ENCODE assay signal across 12 cellular contexts in the genomic region with DNA sequence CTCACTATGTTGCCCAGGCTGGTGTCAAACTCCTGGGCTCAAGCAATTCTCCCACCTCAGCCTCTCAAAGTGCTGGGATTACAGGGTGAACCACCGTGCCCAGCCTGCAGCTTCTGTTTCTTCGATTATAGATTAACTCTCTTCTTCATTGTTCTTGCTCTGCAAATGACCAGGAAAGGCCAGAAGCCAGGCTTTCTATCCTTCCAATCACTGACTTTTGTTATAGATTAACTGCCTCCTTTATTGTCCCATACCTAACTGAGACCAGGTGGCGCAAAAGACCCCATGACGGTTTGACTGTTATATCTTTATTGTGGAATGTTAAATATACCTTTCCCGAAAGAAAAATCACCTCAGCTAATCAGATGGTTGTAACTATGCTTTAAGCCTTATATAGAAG.
A peak's percentile ranks its signal among the peaks of the same experiment; 100 is the strongest.
DNase-seq lines count a peak whose midpoint lies in the region; ATAC-seq and TF ChIP-seq lines count a peak whose summit lies in the region.
"Had no signal": no experiment of that assay in that cellular context is flagged by ENCODE, and none has a peak within 500 bp of the region (broad histone marks: within the 10 kb centered on the region; RNA-seq: fewer than 3 reads in every experiment).

No MANE protein-coding gene starts in this region.

- no peak overlapping the region for H3K4me3 ChIP-seq in Caco-2 (ENCODE audit: low read depth, low read length)
- no peak overlapping the region for H3K4me3 ChIP-seq in hepatocyte
- no peak overlapping the region for H3K4me3 ChIP-seq in mucosa of descending colon
- no peak overlapping the region for H3K4me3 ChIP-seq in transverse colon
- H3K4me3 ChIP-seq in esophagus muscularis mucosa = no peak overlapping the region
- H3K4me3 ChIP-seq: BLaER1 treated with 17β-estradiol and CSF1 and Interleukin-3, amounts not matched to agents 10 nM and 100 nM; GM23248; HAP-1 had no signal

- peak overlapping the region; percentile 34 for H3K4me3 Mint-ChIP-seq in Caco-2 (ENCODE audit: unreplicated experiment)
- H3K4me3 Mint-ChIP-seq: B cell; CD8-positive, alpha-beta memory T cell had no signal

- no peaks in the 10 kb centered on the region for H4K20me1 ChIP-seq in hepatocyte (ENCODE audit: insufficient read depth, poor library complexity, severe bottlenecking)
- H4K20me1 ChIP-seq: BLaER1 treated with 17β-estradiol and CSF1 and Interleukin-3, amounts not matched to agents 10 nM and 100 nM had no signal

- in situ Hi-C loops in transverse colon (cut with MboI; ENCODE audit: low pct_ligation_motif_present in 1 of 4, low pct_unique_long_range_greater_than_20kb in 1 of 4, low sequenced_read_pairs in 3 of 4) = no loop called here

- intact Hi-C loops in Caco-2 (cut with micrococcal nuclease; ENCODE audit: unreplicated experiment) = no loop called here
- intact Hi-C loops in mucosa of descending colon (cut with DNase I, micrococcal nuclease) = no loop called here
- intact Hi-C loops in transverse colon (cut with DNase I; ENCODE audit: low total_unique reads) = no loop called here
- intact Hi-C loops in esophagus muscularis mucosa (cut with DNase I) = no loop called here

- BruUV-seq in Caco-2 (replicated peaks; lab: Mats Ljungman, UMichigan) = no TSS peak

- peak overlapping the region; percentile 39 for H3K27ac Mint-ChIP-seq in Caco-2 (ENCODE audit: unreplicated experiment)
- H3K27ac Mint-ChIP-seq: B cell had no signal

- TF ChIP-seq EP300 in transverse colon (IDR thresholded peaks at IDR 0.05; ENCODE audit: low read depth) (no peak), esophagus muscularis mucosa (IDR thresholded peaks at IDR 0.05) (no peak)

- TF ChIP-seq POLR2A in transverse colon (IDR thresholded peaks at IDR 0.05) = no peak
- TF ChIP-seq POLR2A in esophagus muscularis mucosa (IDR thresholded peaks at IDR 0.05; ENCODE audit: low read depth) = no peak

- 51% methylated on average over 5 of the region's 5 CpGs for WGBS in hepatocyte (ENCODE audit: low lambda C conversion rate, missing lambda C conversion rate)
- WGBS in transverse colon (ENCODE audit: low coverage in 1 of 2), 2 donors = 50 to 56% methylated on average over 5 of the region's 5 CpGs
- WGBS in esophagus muscularis mucosa = 97% methylated on average over 5 of the region's 5 CpGs

- H3K27me3 ChIP-seq in Caco-2 (replicated peaks; ENCODE audit: control insufficient read depth, insufficient read depth, low read length) (no peaks in the 10 kb centered on the region), hepatocyte (no peaks in the 10 kb centered on the region), transverse colon (no peaks in the 10 kb centered on the region), esophagus muscularis mucosa (no peaks in the 10 kb centered on the region)
- H3K27me3 ChIP-seq: BLaER1 treated with 17β-estradiol and CSF1 and Interleukin-3, amounts not matched to agents 10 nM and 100 nM had no signal

- no peaks in the 10 kb centered on the region for H3K36me3 Mint-ChIP-seq in Caco-2 (ENCODE audit: insufficient read depth, unreplicated experiment)

- peaks cover 23% of the 10 kb centered on the region for H3K9me3 Mint-ChIP-seq in Caco-2 (ENCODE audit: unreplicated experiment)

- peaks cover 30% of the 10 kb centered on the region for H3K4me1 ChIP-seq in Caco-2
- H3K4me1 ChIP-seq in hepatocyte (ENCODE audit: insufficient read depth) = peaks cover 6% of the 10 kb centered on the region
- peaks cover 6% of the 10 kb centered on the region for H3K4me1 ChIP-seq in mucosa of descending colon (ENCODE audit: low read depth)
- H3K4me1 ChIP-seq in transverse colon = peaks cover 0 to 16% (median 4%) of the 10 kb centered on the region in 4 donors
- peaks cover 0 to 4% (median 2%) of the 10 kb centered on the region in 4 donors for H3K4me1 ChIP-seq in esophagus muscularis mucosa
- H3K4me1 ChIP-seq: HAP-1 had no signal

- peaks cover 11% of the 10 kb centered on the region; the same call in 1 of the 2 replicates for H3K9me3 ChIP-seq in Caco-2
- no peaks in the 10 kb centered on the region for H3K9me3 ChIP-seq in hepatocyte (ENCODE audit: low read depth)
- peaks cover 8% of the 10 kb centered on the region for H3K9me3 ChIP-seq in mucosa of descending colon
- peaks cover 3 to 4% of the 10 kb centered on the region in 2 donors for H3K9me3 ChIP-seq in transverse colon
- peaks cover 0 to 14% (median 11%) of the 10 kb centered on the region in 4 donors for H3K9me3 ChIP-seq in esophagus muscularis mucosa
- H3K9me3 ChIP-seq: HAP-1 had no signal

- no peaks in the 10 kb centered on the region for H3K9me2 ChIP-seq in hepatocyte (replicated peaks; ENCODE audit: insufficient read depth)

- peaks cover 30% of the 10 kb centered on the region for H3K4me1 Mint-ChIP-seq in Caco-2 (ENCODE audit: low read depth, unreplicated experiment)

- H2AFZ ChIP-seq in hepatocyte = no peak overlapping the region
- H2AFZ ChIP-seq: GM23248 had no signal

- H3K36me3 ChIP-seq in Caco-2 (ENCODE audit: control insufficient read depth, insufficient read depth, low read length) (no peaks in the 10 kb centered on the region), hepatocyte (replicated peaks; ENCODE audit: insufficient read depth, low read depth) (no peaks in the 10 kb centered on the region), mucosa of descending colon (ENCODE audit: low read depth) (no peaks in the 10 kb centered on the region), transverse colon (no peaks in the 10 kb centered on the region), esophagus muscularis mucosa (no peaks in the 10 kb centered on the region)
- H3K36me3 ChIP-seq: BLaER1 treated with 17β-estradiol and CSF1 and Interleukin-3, amounts not matched to agents 10 nM and 100 nM; HAP-1 had no signal

- no peak overlapping the region for H3K27ac ChIP-seq in hepatocyte
- H3K27ac ChIP-seq in transverse colon = peak overlapping the region in 2 of 4 donors; percentile 28 to 45
- no peak overlapping the region for H3K27ac ChIP-seq in esophagus muscularis mucosa (replicated peaks in 1 of 4)
- H3K27ac ChIP-seq: BLaER1 treated with 17β-estradiol and CSF1 and Interleukin-3, amounts not matched to agents 10 nM and 100 nM; GM23248 had no signal

- TF ChIP-seq CTCF in Caco-2 (IDR thresholded peaks at IDR 0.05; ENCODE audit: insufficient read depth in 1 of 2, low read depth in 1 of 2, low read length in 1 of 2, severe bottlenecking in 1 of 2, unreplicated experiment in 1 of 2) (no peak), hepatocyte (IDR thresholded peaks at IDR 0.05; ENCODE audit: poor library complexity) (no peak), mucosa of descending colon (IDR thresholded peaks at IDR 0.05) (no peak), transverse colon (IDR thresholded peaks at IDR 0.05) (no peak), esophagus muscularis mucosa (IDR thresholded peaks at IDR 0.05) (no peak)

- peak; percentile 94 for ATAC-seq in mucosa of descending colon

- CTCF ChIA-PET in Caco-2 (lab: Charles Lee) = no interaction called here

- H3K4me2 ChIP-seq in hepatocyte = peak overlapping the region; percentile 41
- H3K4me2 ChIP-seq: BLaER1 treated with 17β-estradiol and CSF1 and Interleukin-3, amounts not matched to agents 10 nM and 100 nM had no signal

- POLR2A ChIA-PET in Caco-2 (lab: Charles Lee) = interaction anchor here (0.5 kb wide), 1 partner anchor 382 kb away, joined by 3 read pairs; no protein-coding TSS in a partner anchor

- DNase-seq in Caco-2 = peak; percentile 45 to 61
- no peak for DNase-seq in hepatocyte (ENCODE audit: low spot score)
- DNase-seq in mucosa of descending colon = peak in 1 of 3 donors; percentile 19
- DNase-seq in transverse colon = peak; percentile 17
- DNase-seq in activated naive CD4-positive, alpha-beta T cell treated with Interleukin-2 at 50 U/mL for 16 hours = no peak
- no peak for DNase-seq in esophagus muscularis mucosa (ENCODE audit: extremely low spot score)
- DNase-seq: CD8-positive, alpha-beta memory T cell; COR-L47; GM23248 had no signal

- H3K27me3 Mint-ChIP-seq in Caco-2 (ENCODE audit: insufficient read depth, unreplicated experiment) = no peaks in the 10 kb centered on the region

- H3K79me2 ChIP-seq in hepatocyte = no peaks in the 10 kb centered on the region

Comparison
In these comparisons a context has a peak if more than half of its experiments do, and no peak if none do; other contexts are left out.
1. DNase-seq: peak in Caco-2 (2 of 2) and transverse colon (single experiment); none in hepatocyte (single experiment), activated naive CD4-positive, alpha-beta T cell treated with Interleukin-2 at 50 U/mL for 16 hours (single experiment) and esophagus muscularis mucosa (single experiment).